ENCODE assay signal across 1 cellular context in genomic region chr2:47035615-47036488, GRCh38.
TF ChIP-seq lines count a peak whose summit lies in the region.

No MANE protein-coding gene starts in this region.

TF ChIP-seq in HepG2, 621 proteins besides CTCF, POLR2A, EP300 and RAD21 (continued from another document and continues in another):
- no peak for TF ChIP-seq FUBP1 (CRISPR knock-in tag; IDR thresholded peaks at IDR 0.05; ENCODE audit: borderline replicate concordance)
- TF ChIP-seq ZNF431 (CRISPR knock-in tag; IDR thresholded peaks at IDR 0.05; ENCODE audit: borderline replicate concordance, low read depth), result no peak
- 0 out of 2 replicates have a peak, but pooled peaks have one; percentile 37 for TF ChIP-seq ZNF276 (CRISPR knock-in tag; IDR thresholded peaks at IDR 0.05; ENCODE audit: low read depth)
- peak; percentile 73 for TF ChIP-seq ZFX (CRISPR knock-in tag; IDR thresholded peaks at IDR 0.05; ENCODE audit: low read depth)
- TF ChIP-seq ZNF3 (CRISPR knock-in tag; IDR thresholded peaks at IDR 0.05), result no peak
- TF ChIP-seq ETV6 (CRISPR knock-in tag; conservative IDR thresholded peaks at IDR 0.05), result 0 out of 2 replicates have a peak, but pooled peaks have one; percentile 14
- peak; percentile 65; the same call in 1 of the 2 replicates for TF ChIP-seq HDAC2 (CRISPR knock-in tag; IDR thresholded peaks at IDR 0.05)
- no peak for TF ChIP-seq ZNF7 (CRISPR knock-in tag; IDR thresholded peaks at IDR 0.05)
- peak; percentile 92 for TF ChIP-seq RARA (CRISPR knock-in tag; IDR thresholded peaks at IDR 0.05)
- no peak for TF ChIP-seq TFDP2 (CRISPR knock-in tag; IDR thresholded peaks at IDR 0.05)
- TF ChIP-seq ZGPAT (CRISPR knock-in tag; IDR thresholded peaks at IDR 0.05), result 0 out of 2 replicates have a peak, but pooled peaks have one; percentile 38
- no peak for TF ChIP-seq MTERF4 (CRISPR knock-in tag; IDR thresholded peaks at IDR 0.05)
- TF ChIP-seq ATF7 (IDR thresholded peaks at IDR 0.05), result no peak
- 0 out of 2 replicates have a peak, but pooled peaks have one; percentile 14 for TF ChIP-seq ATF7 (CRISPR knock-in tag; IDR thresholded peaks at IDR 0.05)
- peak; percentile 1 for TF ChIP-seq PRPF4 (IDR thresholded peaks at IDR 0.05; ENCODE audit: low read depth, low read length, poor library complexity, severe bottlenecking)
- TF ChIP-seq DR1 (CRISPR knock-in tag; IDR thresholded peaks at IDR 0.05), result no peak
- 0 out of 2 replicates have a peak, but pooled peaks have one; percentile 15 for TF ChIP-seq MIXL1 (CRISPR knock-in tag; IDR thresholded peaks at IDR 0.05)
- peak; percentile 52; the same call in 1 of the 2 replicates for TF ChIP-seq NRL (CRISPR knock-in tag; IDR thresholded peaks at IDR 0.05; ENCODE audit: borderline replicate concordance)
- no peak for TF ChIP-seq SSRP1 (CRISPR knock-in tag; IDR thresholded peaks at IDR 0.05)
- TF ChIP-seq ZNF264 (CRISPR knock-in tag; IDR thresholded peaks at IDR 0.05), result peak; percentile 83
- no peak for TF ChIP-seq SRSF9 (IDR thresholded peaks at IDR 0.05; ENCODE audit: borderline replicate concordance, insufficient read depth, low read depth, low read length, poor library complexity, severe bottlenecking)
- TF ChIP-seq KLF16 (CRISPR knock-in tag; IDR thresholded peaks at IDR 0.05), result no peak
- TF ChIP-seq CEBPB (IDR thresholded peaks at IDR 0.05; ENCODE audit: borderline replicate concordance, low read depth, low read length), result no peak
- no peak; the same call in 1 of the 2 replicates for TF ChIP-seq ZBTB8A (CRISPR knock-in tag; IDR thresholded peaks at IDR 0.05; ENCODE audit: borderline replicate concordance, low read depth)
- TF ChIP-seq CREBL2 (CRISPR knock-in tag; IDR thresholded peaks at IDR 0.05; ENCODE audit: borderline replicate concordance), result no peak
- TF ChIP-seq EHMT2 (IDR thresholded peaks at IDR 0.05; ENCODE audit: borderline replicate concordance, low read depth, low read length), result no peak
- TF ChIP-seq ZBTB39 (CRISPR knock-in tag; IDR thresholded peaks at IDR 0.05), result 0 out of 2 replicates have a peak, but pooled peaks have one; percentile 36
- TF ChIP-seq SOX5 (CRISPR knock-in tag; IDR thresholded peaks at IDR 0.05; ENCODE audit: borderline replicate concordance), result peak; percentile 74; the same call in 1 of the 2 replicates
- no peak for TF ChIP-seq SP4 (CRISPR knock-in tag; IDR thresholded peaks at IDR 0.05)
- no peak for TF ChIP-seq KLF12 (CRISPR knock-in tag; IDR thresholded peaks at IDR 0.05; ENCODE audit: borderline replicate concordance)
- TF ChIP-seq PHF21A (CRISPR knock-in tag; IDR thresholded peaks at IDR 0.05), result peak; percentile 61; the same call in 1 of the 2 replicates
- TF ChIP-seq CHD4 (IDR thresholded peaks at IDR 0.05; ENCODE audit: borderline replicate concordance, low read length), result no peak
- peak; percentile 77 for TF ChIP-seq NR2F2 (IDR thresholded peaks at IDR 0.05; ENCODE audit: borderline replicate concordance, low read depth)
- TF ChIP-seq ZNF879 (CRISPR knock-in tag; IDR thresholded peaks at IDR 0.05), result no peak
- TF ChIP-seq SNAPC2 (CRISPR knock-in tag; IDR thresholded peaks at IDR 0.05), result peak; percentile 94
- 0 out of 2 replicates have a peak, but pooled peaks have one; percentile 19 for TF ChIP-seq MIER3 (CRISPR knock-in tag; IDR thresholded peaks at IDR 0.05; ENCODE audit: borderline replicate concordance)
- TF ChIP-seq ZNF34 (CRISPR knock-in tag; IDR thresholded peaks at IDR 0.05; ENCODE audit: borderline replicate concordance), result peak; percentile 34; the same call in 1 of the 2 replicates
- no peak for TF ChIP-seq ZNF660 (CRISPR knock-in tag; IDR thresholded peaks at IDR 0.05; ENCODE audit: borderline replicate concordance, low read depth)
- no peak for TF ChIP-seq DRAP1 (CRISPR knock-in tag; IDR thresholded peaks at IDR 0.05)
- TF ChIP-seq CSRNP1 (CRISPR knock-in tag; IDR thresholded peaks at IDR 0.05), result no peak
- no peak for TF ChIP-seq AKAP8 (CRISPR knock-in tag; IDR thresholded peaks at IDR 0.05)
- TF ChIP-seq ZBTB4 (CRISPR knock-in tag; IDR thresholded peaks at IDR 0.05; ENCODE audit: borderline replicate concordance), result peak; percentile 94; the same call in 1 of the 2 replicates
- TF ChIP-seq NPAS2 (CRISPR knock-in tag; IDR thresholded peaks at IDR 0.05; ENCODE audit: borderline replicate concordance), result no peak
- no peak for TF ChIP-seq TP53 (CRISPR knock-in tag; conservative IDR thresholded peaks at IDR 0.05)
- TF ChIP-seq ZNF383 (CRISPR knock-in tag; IDR thresholded peaks at IDR 0.05; ENCODE audit: borderline replicate concordance), result no peak
- TF ChIP-seq IRF9 (CRISPR knock-in tag; IDR thresholded peaks at IDR 0.05; ENCODE audit: borderline replicate concordance), result no peak
- TF ChIP-seq RXRA (CRISPR knock-in tag; IDR thresholded peaks at IDR 0.05), result peak; percentile 76; the same call in 1 of the 2 replicates
- TF ChIP-seq ERF (CRISPR knock-in tag; IDR thresholded peaks at IDR 0.05), result no peak
- no peak for TF ChIP-seq DNMT3B (CRISPR knock-in tag; conservative IDR thresholded peaks at IDR 0.05)
